In the genomic region with DNA sequence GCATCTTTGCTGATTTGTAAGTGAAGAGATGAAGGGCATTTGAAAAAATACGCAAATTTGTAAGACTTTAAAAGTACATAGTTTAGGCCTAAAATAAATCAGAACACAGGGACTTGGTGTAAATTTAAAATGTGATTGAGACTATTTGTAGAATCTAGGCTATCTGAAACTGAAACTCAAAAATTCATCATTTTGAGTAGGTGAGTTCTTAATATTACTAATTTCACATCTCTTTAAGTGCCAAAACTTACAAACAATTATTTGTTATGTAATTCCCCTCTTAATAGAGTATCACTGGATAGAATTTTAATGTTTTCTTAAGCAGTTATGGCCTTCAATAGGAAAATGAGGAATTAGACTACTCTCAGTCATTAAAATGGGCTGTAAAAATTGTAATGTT, we compare ENCODE assay signal across 20 cellular contexts. TPM values are rescaled to one million over a fixed set of nuclear protein-coding genes. Genes with fewer than 3 reads are reported as not detected.
DNase-seq lines count a peak whose midpoint lies in the region; ATAC-seq, FAIRE-seq and TF ChIP-seq lines count a peak whose summit lies in the region.
"Had no signal": no experiment of that assay in that cellular context is flagged by ENCODE, and none has a peak within 500 bp of the region (broad histone marks: within the 10 kb centered on the region; RNA-seq: fewer than 3 reads in every experiment).

No MANE protein-coding gene starts in this region.

- H3K4me3 ChIP-seq in GM12865 (ENCODE audit: low read depth, low read length) = no peak overlapping the region
- no peak overlapping the region for H3K4me3 ChIP-seq in small intestine (ENCODE audit: low read depth in 1 of 2, low read length in 2 of 2)
- H3K4me3 ChIP-seq: colonic mucosa, GM23248, thyroid gland had no signal

- H3K4me1 Mint-ChIP-seq in endothelial cell (ENCODE audit: unreplicated experiment) = no peaks in the 10 kb centered on the region
- H3K4me1 Mint-ChIP-seq: nephron, WTC11 had no signal

- DNase-seq in GM12865 (ENCODE audit: low read depth) (peak; percentile 29), small intestine (no peak), OCI-M2 (lab: John Stamatoyannopoulos, UW; ENCODE audit: unreplicated experiment) (no peak), endothelial cell (ENCODE audit: low spot score) (no peak), H4 (ENCODE audit: low spot score) (no peak)
- DNase-seq: colonic mucosa, retina, T-helper 1 cell, thyroid gland had no signal

- TF ChIP-seq CTCF in GM12865 (IDR thresholded peaks at IDR 0.05; ENCODE audit: insufficient read depth, low read depth, low read length, missing control alignments) = no peak
- TF ChIP-seq CTCF in endothelial cell (IDR thresholded peaks at IDR 0.05; ENCODE audit: unreplicated experiment) = no peak

- 85 to 97% (median 93%) methylated on average over 1 of the region's 1 CpG for WGBS in small intestine, 3 donors

- H3K36me3 Mint-ChIP-seq in endothelial cell (ENCODE audit: low read depth, unreplicated experiment) = peaks cover 9% of the 10 kb centered on the region

- peaks cover 3 to 4% of the 10 kb centered on the region in 2 donors for H3K36me3 ChIP-seq in small intestine (ENCODE audit: control insufficient read depth in 2 of 2, insufficient read depth in 2 of 2, low read length in 2 of 2)
- H3K36me3 ChIP-seq: colonic mucosa had no signal

- H3K27me3 Mint-ChIP-seq in endothelial cell (ENCODE audit: unreplicated experiment) = no peaks in the 10 kb centered on the region
- H3K27me3 Mint-ChIP-seq: CD4-positive, CD25-positive, alpha-beta regulatory T cell had no signal

- H3K9me3 Mint-ChIP-seq in endothelial cell (ENCODE audit: unreplicated experiment) = no peaks in the 10 kb centered on the region
- H3K9me3 Mint-ChIP-seq: CD4-positive, CD25-positive, alpha-beta regulatory T cell; nephron; WTC11 had no signal

- H3K27me3 ChIP-seq in small intestine (ENCODE audit: control insufficient read depth in 2 of 2, insufficient read depth in 2 of 2, low read length in 2 of 2) = no peaks in the 10 kb centered on the region
- H3K27me3 ChIP-seq: colonic mucosa, thyroid gland had no signal

- H3K4me3 Mint-ChIP-seq in endothelial cell (ENCODE audit: unreplicated experiment) = no peak overlapping the region
- H3K4me3 Mint-ChIP-seq: CD4-positive, CD25-positive, alpha-beta regulatory T cell; nephron; WTC11 had no signal

- no peak for FAIRE-seq in small intestine (lab: Jason Lieb, UNC)
- FAIRE-seq: astrocyte, GM12891, HepG2 had no signal

- no peak overlapping the region for H3K27ac Mint-ChIP-seq in endothelial cell (ENCODE audit: unreplicated experiment)
- H3K27ac Mint-ChIP-seq: CD4-positive, CD25-positive, alpha-beta regulatory T cell; nephron; WTC11 had no signal

- no peaks in the 10 kb centered on the region for H3K4me1 ChIP-seq in small intestine (ENCODE audit: control insufficient read depth in 2 of 2, insufficient read depth in 1 of 2, low read depth in 1 of 2, low read length in 1 of 2)
- H3K4me1 ChIP-seq: colonic mucosa, thyroid gland had no signal

- ATAC-seq in GM19035 (IDR thresholded peaks at IDR 0.05; ENCODE audit: unreplicated experiment) (peak; percentile 61), HG02571 (IDR thresholded peaks at IDR 0.05; ENCODE audit: unreplicated experiment) (peak; percentile 63), HG03378 (IDR thresholded peaks at IDR 0.05; ENCODE audit: unreplicated experiment) (peak; percentile 76)
- ATAC-seq: HepG2, WTC11 had no signal

- H3K9me3 ChIP-seq in small intestine (ENCODE audit: control insufficient read depth, low read depth) = no peaks in the 10 kb centered on the region
- H3K9me3 ChIP-seq: colonic mucosa, thyroid gland had no signal

- H3K27ac ChIP-seq in small intestine (ENCODE audit: low read depth in 1 of 2, low read length in 1 of 2) = no peak overlapping the region
- H3K27ac ChIP-seq: colonic mucosa, GM23248, thyroid gland had no signal

RNA-seq across cellular contexts. Expression of a gene that starts 14.0 kb away (rescaled TPM):
- not detected for polyA plus RNA-seq in small intestine
- total RNA-seq in endothelial cell (ENCODE audit: unreplicated experiment) = not detected
- 0.17 TPM in 1 of 2 replicates, not detected in the other for total RNA-seq in H4 (2014; rRNA removed; shearing (Covaris generic))
- total RNA-seq: GM23248, HepG2, lung microvascular endothelial cell, thyroid gland, WTC11 had no signal
- polyA plus RNA-seq: GM23248, HepG2 had no signal

RNA-seq across cellular contexts. Expression of a gene that starts 20.0 kb away (rescaled TPM):
- 10 to 100 TPM; 11.9 to 14.8 (median 13.9) TPM for polyA plus RNA-seq in small intestine
- 35.4 TPM for total RNA-seq in endothelial cell (ENCODE audit: unreplicated experiment)
- 21.5 and 32.6 TPM in 2 replicates for total RNA-seq in H4 (2014; rRNA removed; shearing (Covaris generic))

RNA-seq across cellular contexts. Expression of a gene that starts 48.8 kb away (rescaled TPM):
- polyA plus RNA-seq in small intestine = 10 to 100 TPM; 23.5 to 36.7 (median 34.4) TPM
- total RNA-seq in endothelial cell (ENCODE audit: unreplicated experiment) = 16.4 TPM
- total RNA-seq in H4 (2014; rRNA removed; shearing (Covaris generic)) = 32.8 and 33.4 TPM in 2 replicates
- polyA plus RNA-seq: HepG2 had no signal
